In genomic region chr15:32698773-32699390, GRCh38 we compare ENCODE assay signal across 19 cellular contexts. TPM values are rescaled to one million over a fixed set of nuclear protein-coding genes. Genes with fewer than 3 reads are reported as not detected.
A peak's percentile ranks its signal among the peaks of the same experiment; 100 is the strongest.
DNase-seq lines count a peak whose midpoint lies in the region; ATAC-seq and TF ChIP-seq lines count a peak whose summit lies in the region.
"Had no signal": no experiment of that assay in that cellular context is flagged by ENCODE, and none has a peak within 500 bp of the region (broad histone marks: within the 10 kb centered on the region; RNA-seq: fewer than 3 reads in every experiment).

No MANE protein-coding gene starts in this region.

- no peak overlapping the region for H2BK15ac ChIP-seq in IMR-90 (ENCODE audit: low read depth, low read length)

- H3K27me3 ChIP-seq in IMR-90 (ENCODE audit: control insufficient read depth, insufficient read depth, low read length) (no peaks in the 10 kb centered on the region), endodermal cell (ENCODE audit: control insufficient read depth, insufficient read depth, low read length, poor library complexity, severe bottlenecking) (no peaks in the 10 kb centered on the region)
- H3K27me3 ChIP-seq in naive thymus-derived CD4-positive, alpha-beta T cell (ENCODE audit: control insufficient read depth in 2 of 2, insufficient read depth in 2 of 2, low read length in 2 of 2), result no peaks in the 10 kb centered on the region

- H2AFZ ChIP-seq in IMR-90 (replicated peaks; ENCODE audit: low read length, poor library complexity), result peak overlapping the region; percentile 44

- H3K4me1 Mint-ChIP-seq in endodermal cell, result peaks cover 8% of the 10 kb centered on the region
- no peaks in the 10 kb centered on the region for H3K4me1 Mint-ChIP-seq in naive thymus-derived CD4-positive, alpha-beta T cell

- TF ChIP-seq POLR2A in IMR-90 (IDR thresholded peaks at IDR 0.05; ENCODE audit: low read depth, low read length), result no peak

- H3K23ac ChIP-seq in IMR-90 (ENCODE audit: low read depth, low read length), result no peak overlapping the region

- no peak overlapping the region for H4K5ac ChIP-seq in IMR-90 (ENCODE audit: low read depth, low read length)

- H3K4me3 Mint-ChIP-seq in endodermal cell, result no peak overlapping the region
- no peak overlapping the region for H3K4me3 Mint-ChIP-seq in naive thymus-derived CD4-positive, alpha-beta T cell

- H4K20me1 ChIP-seq in IMR-90 (ENCODE audit: insufficient read depth, low read length), result no peaks in the 10 kb centered on the region

- no peak overlapping the region for H3K4me2 ChIP-seq in IMR-90 (ENCODE audit: low read depth, low read length)
- H3K4me2 ChIP-seq: A549, KMS-11 had no signal

- no peaks in the 10 kb centered on the region for H3K36me3 Mint-ChIP-seq in endodermal cell (ENCODE audit: low read depth)
- H3K36me3 Mint-ChIP-seq in naive thymus-derived CD4-positive, alpha-beta T cell, result no peaks in the 10 kb centered on the region

- peak overlapping the region; percentile 31 for H3K14ac ChIP-seq in IMR-90 (replicated peaks; ENCODE audit: low read depth, low read length)

- no peaks in the 10 kb centered on the region for H3K36me3 ChIP-seq in IMR-90 (ENCODE audit: control insufficient read depth, insufficient read depth, low read length)
- no peaks in the 10 kb centered on the region for H3K36me3 ChIP-seq in endodermal cell (ENCODE audit: control insufficient read depth, insufficient read depth, low read length)
- no peaks in the 10 kb centered on the region for H3K36me3 ChIP-seq in naive thymus-derived CD4-positive, alpha-beta T cell (ENCODE audit: control insufficient read depth in 2 of 3, insufficient read depth in 3 of 3, low read length in 3 of 3)

- H3K9ac ChIP-seq in IMR-90 (ENCODE audit: low read depth, low read length) (no peak overlapping the region), endodermal cell (ENCODE audit: extremely low read depth, low read length, poor library complexity, severe bottlenecking) (no peak overlapping the region)
- H3K9ac ChIP-seq: KMS-11 had no signal

- H2BK20ac ChIP-seq in IMR-90 (ENCODE audit: low read depth, low read length), result peak overlapping the region; percentile 65; the same call in 1 of the 2 replicates

- H3K4me3 ChIP-seq in IMR-90 (ENCODE audit: insufficient read depth, low read depth, low read length) (no peak overlapping the region), endodermal cell (ENCODE audit: low read length) (no peak overlapping the region)
- H3K4me3 ChIP-seq in naive thymus-derived CD4-positive, alpha-beta T cell (ENCODE audit: low read length), result no peak overlapping the region
- H3K4me3 ChIP-seq: A549 had no signal

- H4K91ac ChIP-seq in IMR-90 (ENCODE audit: insufficient read depth, low read depth, low read length), result no peak overlapping the region

- no peak for TF ChIP-seq RAD21 in IMR-90 (IDR thresholded peaks at IDR 0.05; ENCODE audit: low read length)

- H2AK9ac ChIP-seq in IMR-90 (replicated peaks; ENCODE audit: low read depth, low read length, poor library complexity), result peak overlapping the region; percentile 56

- no peak overlapping the region for H4K8ac ChIP-seq in IMR-90 (ENCODE audit: low read depth in 2 of 2, low read length in 2 of 2)

- H2AK5ac ChIP-seq in IMR-90 (ENCODE audit: low read depth, low read length), result peak overlapping the region; percentile 13

- no peak; the same call in 1 of the 2 replicates for ATAC-seq in IMR-90 (ENCODE audit: low read depth)
- no peak for ATAC-seq in naive thymus-derived CD4-positive, alpha-beta T cell
- ATAC-seq: SK-N-SH treated with all-trans-retinoic acid at 6 μM for 48 hours had no signal

- no peak overlapping the region for H2BK120ac ChIP-seq in IMR-90 (ENCODE audit: low read depth, low read length)

- DNase-seq in ELR (ENCODE audit: low read depth), result peak; percentile 52
- peak; percentile 29 for DNase-seq in IMR-90
- DNase-seq in endodermal cell, result peak; percentile 68
- DNase-seq in myocyte (ENCODE audit: low read depth), result peak; percentile 75
- no peak for DNase-seq in DMS79 treated with DMSO at 0.1 percent for 48 hours (lab: John Stamatoyannopoulos, UW)
- DNase-seq in UCSD-AML1 (lab: John Stamatoyannopoulos, UW; ENCODE audit: unreplicated experiment), result no peak
- DNase-seq in naive thymus-derived CD4-positive, alpha-beta T cell, result no peak
- DNase-seq in stimulated activated CD4-positive, alpha-beta T cell treated with anti-CD3 and anti-CD28 coated beads, Interleukin-2, amount 100 ng/mL, for 48 hours, result no peak
- DNase-seq: C1 segment of cervical spinal cord, HCEC 1CT, NCI-H1048, NCI-H146, NCI-H2081 treated with DMSO at 0.1 percent for 48 hours, NCI-H524 treated with DMSO at 0.1 percent for 48 hours, SHP77 treated with DMSO at 0.1 percent for 48 hours had no signal

- POLR2A ChIA-PET in IMR-90 (lab: Charles Lee; ENCODE audit: unreplicated experiment), result no interaction called here
- POLR2A ChIA-PET in naive thymus-derived CD4-positive, alpha-beta T cell (lab: Charles Lee), result no interaction called here

- H3K9me3 Mint-ChIP-seq in endodermal cell, result peaks cover 2% of the 10 kb centered on the region
- peaks cover 0 to 1% (median 0%) of the 10 kb centered on the region in 11 donors for H3K9me3 Mint-ChIP-seq in naive thymus-derived CD4-positive, alpha-beta T cell

- no TSS peak for BruUV-seq in IMR-90 (replicated peaks; lab: Mats Ljungman, UMichigan)

- H3K18ac ChIP-seq in IMR-90 (ENCODE audit: low read depth, low read length), result no peak overlapping the region

- H3K4ac ChIP-seq in IMR-90 (ENCODE audit: low read depth, low read length), result 0 out of 2 replicates have a peak overlapping the region, but pooled peaks have one; percentile 2

- no peak overlapping the region for H2BK5ac ChIP-seq in IMR-90 (ENCODE audit: low read depth, low read length, poor library complexity, severe bottlenecking)

- H3K27ac ChIP-seq in IMR-90 (ENCODE audit: insufficient read depth, low read length) (no peak overlapping the region), endodermal cell (ENCODE audit: low read depth, low read length) (no peak overlapping the region)
- no peak overlapping the region for H3K27ac ChIP-seq in naive thymus-derived CD4-positive, alpha-beta T cell (ENCODE audit: low read depth, low read length)
- H3K27ac ChIP-seq: A549, KMS-11 had no signal

- CTCF ChIA-PET in IMR-90 (lab: Yijun Ruan, JAX), result no interaction called here
- CTCF ChIA-PET in naive thymus-derived CD4-positive, alpha-beta T cell (lab: Charles Lee), result no interaction called here

- no peaks in the 10 kb centered on the region for H3K9me1 ChIP-seq in IMR-90 (ENCODE audit: insufficient read depth, low read length)

- 100% methylated on average over 1 of the region's 5 CpGs; no CpG with 5 or more reads in 1 of the 2 experiments for WGBS in IMR-90 (ENCODE audit: extremely low coverage in 2 of 2, insufficient read length in 1 of 2), 2 experiments
- WGBS in endodermal cell (ENCODE audit: insufficient coverage in 1 of 2, insufficient read length in 1 of 2), 2 experiments, result 66 to 87% methylated on average over 3 to 5 of the region's 5 CpGs

- no peaks in the 10 kb centered on the region for H3K9me3 ChIP-seq in IMR-90 (ENCODE audit: control insufficient read depth, insufficient read depth, low read length)
- no peaks in the 10 kb centered on the region for H3K9me3 ChIP-seq in endodermal cell (ENCODE audit: control insufficient read depth, low read length)
- H3K9me3 ChIP-seq in naive thymus-derived CD4-positive, alpha-beta T cell (ENCODE audit: control insufficient read depth in 2 of 3, low read length in 3 of 3), result no peaks in the 10 kb centered on the region
- H3K9me3 ChIP-seq: A549 had no signal

- no peak overlapping the region for H3K27ac Mint-ChIP-seq in endodermal cell
- no peak overlapping the region for H3K27ac Mint-ChIP-seq in naive thymus-derived CD4-positive, alpha-beta T cell

- TF ChIP-seq CTCF in IMR-90 (conservative IDR thresholded peaks at IDR 0.05; ENCODE audit: low read depth, low read length) (no peak), endodermal cell (conservative IDR thresholded peaks at IDR 0.05) (no peak)

- no peak overlapping the region for H3K56ac ChIP-seq in IMR-90 (ENCODE audit: extremely low read depth, insufficient read depth, low read length)

- no peaks in the 10 kb centered on the region for H3K27me3 Mint-ChIP-seq in endodermal cell (ENCODE audit: insufficient read depth)
- peaks cover 5 to 30% (median 24%) of the 10 kb centered on the region in 5 donors for H3K27me3 Mint-ChIP-seq in naive thymus-derived CD4-positive, alpha-beta T cell

- dilution Hi-C loops in IMR-90 (cut with HindIII; ENCODE audit: low sequenced_read_pairs, unreplicated experiment), result no loop called here

- intact Hi-C loops in IMR-90 (cut with micrococcal nuclease), result no loop called here
- intact Hi-C loops in naive thymus-derived CD4-positive, alpha-beta T cell (cut with micrococcal nuclease), result no loop called here

- H3K4me1 ChIP-seq in IMR-90 (ENCODE audit: control insufficient read depth, insufficient read depth, low read length), result no peaks in the 10 kb centered on the region
- H3K4me1 ChIP-seq in endodermal cell (ENCODE audit: control insufficient read depth, insufficient read depth, low read length), result no peaks in the 10 kb centered on the region
- no peaks in the 10 kb centered on the region for H3K4me1 ChIP-seq in naive thymus-derived CD4-positive, alpha-beta T cell (ENCODE audit: control insufficient read depth in 2 of 2, insufficient read depth in 2 of 2, low read length in 2 of 2)
- H3K4me1 ChIP-seq: A549 had no signal

- in situ Hi-C loops in IMR-90 (cut with MboI; ENCODE audit: low sequenced_read_pairs), result no loop called here

- no peaks in the 10 kb centered on the region for H3K79me1 ChIP-seq in IMR-90 (ENCODE audit: low read depth in 1 of 2, low read length in 2 of 2)

RNA-seq across cellular contexts. Expression of gene GREM1, which starts 18.9 kb away (rescaled TPM):
- total RNA-seq in IMR-90 (2012; rRNA removed) (848 and 1,032 TPM in 2 replicates), endodermal cell (1 to 10 TPM in 1 of 2 donors, under 1 TPM in 1; 0.62 to 2.7 TPM), myocyte (63.1 and 82.8 TPM in 2 replicates)
- polyA plus RNA-seq in IMR-90 (2012; rRNA removed), result 852 and 1,130 TPM in 2 replicates
- polyA plus RNA-seq in IMR-90 (2012; cell fraction: cytosol; rRNA removed), result 185 and 289 TPM in 2 replicates
- polyA plus RNA-seq in IMR-90 (2012; cell fraction: nucleus; rRNA removed; ENCODE audit: low replicate concordance), result 59.3 and 362 TPM in 2 replicates
- polyA plus RNA-seq in endodermal cell (2013, experiment 1 of 2), result 28.6 TPM
- polyA plus RNA-seq in endodermal cell (2013, experiment 2 of 2), result 24.3 TPM
- 349 TPM for polyA plus RNA-seq in myocyte (2012)
- not detected for total RNA-seq in naive thymus-derived CD4-positive, alpha-beta T cell
- polyA plus RNA-seq in naive thymus-derived CD4-positive, alpha-beta T cell, result not detected
- total RNA-seq: MCF 10A had no signal

RNA-seq across cellular contexts. Expression of gene SCG5, which starts 57.4 kb away (rescaled TPM):
- total RNA-seq in IMR-90 (2012; rRNA removed) (7.9 and 8.3 TPM in 2 replicates), endodermal cell (10 to 100 TPM; 10.9 to 17.2 TPM), myocyte (1.3 and 2.3 TPM in 2 replicates)
- polyA plus RNA-seq in IMR-90 (2012; rRNA removed), result 15.6 and 16.8 TPM in 2 replicates
- polyA plus RNA-seq in IMR-90 (2012; cell fraction: cytosol; rRNA removed), result 12.1 and 13.8 TPM in 2 replicates
- 4.1 and 8.2 TPM in 2 replicates for polyA plus RNA-seq in IMR-90 (2012; cell fraction: nucleus; rRNA removed; ENCODE audit: low replicate concordance)
- polyA plus RNA-seq in endodermal cell (2013, experiment 1 of 2), result 14.9 TPM
- 14.2 TPM for polyA plus RNA-seq in endodermal cell (2013, experiment 2 of 2)
- polyA plus RNA-seq in myocyte (2012), result 4.7 TPM
- 1 to 10 TPM in 1 of 5 experiments, under 1 TPM in 3, not detected in 1; 0.37 to 2.8 (median 0.68) TPM for total RNA-seq in naive thymus-derived CD4-positive, alpha-beta T cell
- polyA plus RNA-seq in naive thymus-derived CD4-positive, alpha-beta T cell, result under 1 TPM in 1 of 2 donors, not detected in 1; 0.49 TPM

Comparison
In these comparisons a context has a peak if more than half of its experiments do, and no peak if none do; other contexts are left out.
1. DNase-seq: peak in ELR (single experiment), IMR-90 (single experiment), endodermal cell (single experiment) and myocyte (single experiment); none in DMS79 treated with DMSO at 0.1 percent for 48 hours (single experiment), UCSD-AML1 (single experiment), naive thymus-derived CD4-positive, alpha-beta T cell (0 of 9) and stimulated activated CD4-positive, alpha-beta T cell treated with anti-CD3 and anti-CD28 coated beads, Interleukin-2, amount 100 ng/mL, for 48 hours (0 of 2).
2. RNA of gene GREM1, which starts 18.9 kb away (total RNA-seq): 848 to 1,032 TPM in IMR-90 and 63.1 to 82.8 TPM in myocyte; 0.62 to 2.7 TPM in endodermal cell and not detected in naive thymus-derived CD4-positive, alpha-beta T cell; every median in the first group is over 10 times any median in the second.